13 cellular contexts compared by ENCODE assay signal in the genomic region with DNA sequence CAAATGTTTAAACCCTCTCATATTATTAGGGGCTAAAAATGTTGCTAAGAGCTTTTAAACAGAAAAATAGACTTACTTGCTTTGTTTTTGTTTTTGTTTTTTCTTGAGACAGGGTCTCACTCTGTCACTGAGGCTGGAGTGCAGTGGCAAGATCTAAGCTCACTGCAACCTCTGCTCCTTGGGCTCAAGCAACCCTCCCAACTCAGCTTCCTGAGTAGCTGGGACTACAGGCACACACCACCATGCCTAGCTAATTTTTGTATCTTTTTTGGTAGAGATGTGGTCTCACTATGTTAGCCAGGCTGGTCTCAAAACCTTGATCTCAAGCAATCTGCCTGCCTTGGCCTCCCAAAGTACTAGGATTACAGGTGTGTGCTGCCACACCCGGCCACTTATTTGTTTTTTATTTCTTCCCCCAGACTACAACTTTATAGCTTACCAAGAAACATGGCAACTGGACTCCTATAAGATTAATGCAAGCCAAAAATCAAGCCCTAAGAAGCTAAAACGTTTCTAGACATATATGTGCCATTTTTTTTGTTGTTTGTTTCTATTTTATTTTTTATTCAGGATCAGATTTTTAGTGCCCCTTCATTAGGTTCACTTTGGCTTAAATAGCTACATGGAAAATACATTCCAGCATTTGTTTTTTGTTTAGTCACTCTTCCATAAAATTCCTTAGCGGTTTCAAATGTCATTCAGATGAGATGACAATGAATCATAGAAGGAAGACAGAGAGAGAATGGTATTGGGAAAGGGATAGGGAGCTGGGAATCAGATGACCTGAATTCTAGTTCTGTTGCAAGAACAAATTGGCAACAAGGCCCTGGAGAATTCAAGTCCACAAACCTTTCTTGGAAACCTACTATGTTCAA.
DNase-seq lines count a peak whose midpoint lies in the region; ATAC-seq, FAIRE-seq and TF ChIP-seq lines count a peak whose summit lies in the region.
"Had no signal": no experiment of that assay in that cellular context is flagged by ENCODE, and none has a peak within 500 bp of the region (broad histone marks: within the 10 kb centered on the region; RNA-seq: fewer than 3 reads in every experiment).

No MANE protein-coding gene starts in this region.

- intact Hi-C loops in activated CD4-positive, alpha-beta T cell treated with anti-CD3 and anti-CD28 coated beads for 36 hours (cut with DNase I, micrococcal nuclease), result no loop called here

- no peak for ATAC-seq in activated CD4-positive, alpha-beta T cell treated with anti-CD3 and anti-CD28 coated beads for 36 hours
- ATAC-seq: stimulated activated memory B cell treated with anti-CD40 and anti-IgM and Interleukin-4, amounts not matched to agents 10 μg/mL and 1 μg/mL and 100 μg/mL, for 72 hours had no signal

- peak overlapping the region; percentile 68 for H2AFZ ChIP-seq in keratinocyte (ENCODE audit: control insufficient read depth, low read length)

- peak overlapping the region; percentile 68 for H3K4me2 ChIP-seq in keratinocyte (ENCODE audit: control insufficient read depth, extremely low read depth, insufficient read depth, low read depth, low read length)
- H3K4me2 ChIP-seq: BLaER1 had no signal

- H3K9me3 Mint-ChIP-seq in activated naive CD8-positive, alpha-beta T cell treated with anti-CD3 and anti-CD28 coated beads for 36 hours, result no peaks in the 10 kb centered on the region
- H3K9me3 Mint-ChIP-seq in activated CD4-positive, alpha-beta T cell treated with anti-CD3 and anti-CD28 coated beads for 36 hours (ENCODE audit: low read depth), result no peaks in the 10 kb centered on the region
- H3K9me3 Mint-ChIP-seq: stimulated activated memory B cell treated with anti-CD40 and anti-IgM and Interleukin-4, amounts not matched to agents 10 μg/mL and 1 μg/mL and 100 μg/mL, for 72 hours had no signal

- no peaks in the 10 kb centered on the region for H3K27me3 Mint-ChIP-seq in activated naive CD8-positive, alpha-beta T cell treated with anti-CD3 and anti-CD28 coated beads for 36 hours
- no peaks in the 10 kb centered on the region for H3K27me3 Mint-ChIP-seq in activated CD4-positive, alpha-beta T cell treated with anti-CD3 and anti-CD28 coated beads for 36 hours
- H3K27me3 Mint-ChIP-seq: stimulated activated memory B cell treated with anti-CD40 and anti-IgM and Interleukin-4, amounts not matched to agents 10 μg/mL and 1 μg/mL and 100 μg/mL, for 72 hours had no signal

- H3K9me1 ChIP-seq in keratinocyte (ENCODE audit: control insufficient read depth, extremely low read depth, insufficient read depth, low read length), result no peaks in the 10 kb centered on the region

- peak overlapping the region in 2 of 3 experiments; percentile 7 to 35 for H3K4me3 ChIP-seq in keratinocyte (ENCODE audit: control insufficient read depth in 2 of 3, extremely low read depth in 1 of 3, insufficient read depth in 2 of 3, low read depth in 1 of 3, low read length in 3 of 3)
- H3K4me3 ChIP-seq: BLaER1, heart right ventricle had no signal

- H3K4me1 ChIP-seq in keratinocyte (ENCODE audit: control insufficient read depth, extremely low read depth, insufficient read depth, low read length), result peaks cover 15% of the 10 kb centered on the region
- H3K4me1 ChIP-seq: BLaER1, heart right ventricle had no signal

- H3K4me1 Mint-ChIP-seq in activated naive CD8-positive, alpha-beta T cell treated with anti-CD3 and anti-CD28 coated beads for 36 hours, result no peaks in the 10 kb centered on the region
- no peaks in the 10 kb centered on the region for H3K4me1 Mint-ChIP-seq in activated CD4-positive, alpha-beta T cell treated with anti-CD3 and anti-CD28 coated beads for 36 hours
- H3K4me1 Mint-ChIP-seq: stimulated activated memory B cell treated with anti-CD40 and anti-IgM and Interleukin-4, amounts not matched to agents 10 μg/mL and 1 μg/mL and 100 μg/mL, for 72 hours had no signal

- no peaks in the 10 kb centered on the region for H3K36me3 Mint-ChIP-seq in activated naive CD8-positive, alpha-beta T cell treated with anti-CD3 and anti-CD28 coated beads for 36 hours
- H3K36me3 Mint-ChIP-seq in activated CD4-positive, alpha-beta T cell treated with anti-CD3 and anti-CD28 coated beads for 36 hours (ENCODE audit: low read depth), result no peaks in the 10 kb centered on the region
- H3K36me3 Mint-ChIP-seq: stimulated activated memory B cell treated with anti-CD40 and anti-IgM and Interleukin-4, amounts not matched to agents 10 μg/mL and 1 μg/mL and 100 μg/mL, for 72 hours had no signal

- H3K9ac ChIP-seq in keratinocyte (ENCODE audit: control insufficient read depth, extremely low read depth, insufficient read depth, low read length), result peak overlapping the region; percentile 58
- H3K9ac ChIP-seq: BLaER1 had no signal

- H3K27me3 ChIP-seq in keratinocyte (ENCODE audit: control insufficient read depth, extremely low read depth, insufficient read depth, low read length), result no peaks in the 10 kb centered on the region
- H3K27me3 ChIP-seq: BLaER1, heart right ventricle had no signal

- H4K20me1 ChIP-seq in keratinocyte (ENCODE audit: control insufficient read depth, extremely low read depth, insufficient read depth, low read length), result no peaks in the 10 kb centered on the region
- H4K20me1 ChIP-seq: BLaER1 had no signal

- H3K36me3 ChIP-seq in keratinocyte (ENCODE audit: control insufficient read depth in 2 of 2, extremely low read depth in 1 of 2, insufficient read depth in 2 of 2, low read length in 2 of 2), result no peaks in the 10 kb centered on the region
- H3K36me3 ChIP-seq: BLaER1, heart right ventricle had no signal

- H3K9me3 ChIP-seq in keratinocyte (ENCODE audit: control insufficient read depth, low read depth, low read length), result no peaks in the 10 kb centered on the region
- H3K9me3 ChIP-seq: BLaER1, heart right ventricle had no signal

- CTCF ChIA-PET in activated CD4-positive, alpha-beta T cell treated with anti-CD3 and anti-CD28 coated beads for 36 hours (lab: Charles Lee), result interaction anchor here (0.8 to 1.8 kb wide), 3 partner anchors 12 to 34 kb away, joined by 3 to 4 read pairs (median 3); no protein-coding TSS in a partner anchor

- no peak overlapping the region for H3K4me3 Mint-ChIP-seq in activated naive CD8-positive, alpha-beta T cell treated with anti-CD3 and anti-CD28 coated beads for 36 hours
- H3K4me3 Mint-ChIP-seq in activated CD4-positive, alpha-beta T cell treated with anti-CD3 and anti-CD28 coated beads for 36 hours, result no peak overlapping the region
- H3K4me3 Mint-ChIP-seq: stimulated activated memory B cell treated with anti-CD40 and anti-IgM and Interleukin-4, amounts not matched to agents 10 μg/mL and 1 μg/mL and 100 μg/mL, for 72 hours had no signal

- TF ChIP-seq CTCF in keratinocyte (optimal IDR thresholded peaks at IDR 0.05 in 1 of 3, IDR thresholded peaks at IDR 0.05 in 1 of 3, conservative IDR thresholded peaks at IDR 0.05 in 1 of 3; ENCODE audit: extremely low read depth in 1 of 3, insufficient read depth in 2 of 3, low read length in 3 of 3), result no peak

- dilution Hi-C loops in keratinocyte (cut with MboI; ENCODE audit: extremely low pct_ligation_motif_present, low sequenced_read_pairs), result no loop called here

- peak overlapping the region; percentile 80 for H3K27ac ChIP-seq in keratinocyte (ENCODE audit: control insufficient read depth, insufficient read depth, low read length)
- H3K27ac ChIP-seq: BLaER1, heart right ventricle had no signal

- peak; percentile 73 for FAIRE-seq in keratinocyte (lab: Jason Lieb, UNC)

- peak; percentile 83 for DNase-seq in AG08395 (ENCODE audit: low spot score)
- DNase-seq in HT-29 (ENCODE audit: low spot score), result peak; percentile 11
- DNase-seq in astrocyte of the hippocampus (ENCODE audit: low read depth, low spot score), result peak; percentile 78
- DNase-seq in keratinocyte (ENCODE audit: low read depth, low spot score), result no peak
- no peak for DNase-seq in activated naive CD8-positive, alpha-beta T cell treated with anti-CD3 and anti-CD28 coated beads for 36 hours
- DNase-seq in globus pallidus (ENCODE audit: low spot score), result no peak
- DNase-seq in NCI-H2227 treated with DMSO at 0.1 percent for 48 hours (lab: John Stamatoyannopoulos, UW), result no peak
- no peak for DNase-seq in activated CD4-positive, alpha-beta T cell treated with anti-CD3 and anti-CD28 coated beads for 36 hours
- DNase-seq: heart right ventricle; KG1; stimulated activated CD4-positive, alpha-beta T cell treated with anti-CD3 and anti-CD28 coated beads, Interleukin-15, amount 100 ng/mL, for 24 hours had no signal

- POLR2A ChIA-PET in activated CD4-positive, alpha-beta T cell treated with anti-CD3 and anti-CD28 coated beads for 36 hours (lab: Charles Lee), result interaction anchor here (0.6 kb wide), 1 partner anchor 94 kb away, joined by 5 read pairs; no protein-coding TSS in a partner anchor

- H3K27ac Mint-ChIP-seq in activated naive CD8-positive, alpha-beta T cell treated with anti-CD3 and anti-CD28 coated beads for 36 hours, result no peak overlapping the region
- H3K27ac Mint-ChIP-seq in activated CD4-positive, alpha-beta T cell treated with anti-CD3 and anti-CD28 coated beads for 36 hours, result no peak overlapping the region
- H3K27ac Mint-ChIP-seq: stimulated activated memory B cell treated with anti-CD40 and anti-IgM and Interleukin-4, amounts not matched to agents 10 μg/mL and 1 μg/mL and 100 μg/mL, for 72 hours had no signal

- H3K79me2 ChIP-seq in keratinocyte (ENCODE audit: control insufficient read depth, insufficient read depth, low read length), result no peaks in the 10 kb centered on the region

Comparison
In these comparisons a context has a peak if more than half of its experiments do, and no peak if none do; other contexts are left out.
1. DNase-seq: peak in AG08395 (single experiment), HT-29 (single experiment) and astrocyte of the hippocampus (single experiment); none in keratinocyte (single experiment), activated naive CD8-positive, alpha-beta T cell treated with anti-CD3 and anti-CD28 coated beads for 36 hours (single experiment), globus pallidus (single experiment), NCI-H2227 treated with DMSO at 0.1 percent for 48 hours (single experiment) and activated CD4-positive, alpha-beta T cell treated with anti-CD3 and anti-CD28 coated beads for 36 hours (single experiment).